In genomic region chr1:3314561-3315271, GRCh38 we compare ENCODE assay signal across 1 cellular context.
TF ChIP-seq lines count a peak whose summit lies in the region.

No MANE protein-coding gene starts in this region.

TF ChIP-seq in WTC11, 78 proteins besides CTCF, POLR2A, EP300 and RAD21 (continued from another document):
- no peak for TF ChIP-seq ZSCAN18 (CRISPR knock-in tag; IDR thresholded peaks at IDR 0.05)
- TF ChIP-seq ARID4B (CRISPR knock-in tag; IDR thresholded peaks at IDR 0.05; ENCODE audit: borderline replicate concordance), result no peak
- TF ChIP-seq NFE2L1 (CRISPR knock-in tag; IDR thresholded peaks at IDR 0.05), result no peak
- TF ChIP-seq ZBTB43 (CRISPR knock-in tag; IDR thresholded peaks at IDR 0.05), result no peak
- no peak for TF ChIP-seq TEAD1 (CRISPR knock-in tag; IDR thresholded peaks at IDR 0.05)
- no peak for TF ChIP-seq E2F4 (CRISPR knock-in tag; IDR thresholded peaks at IDR 0.05; ENCODE audit: borderline replicate concordance, low read depth)
- TF ChIP-seq NR1H2 (CRISPR knock-in tag; IDR thresholded peaks at IDR 0.05), result no peak
- TF ChIP-seq MLX (CRISPR knock-in tag; IDR thresholded peaks at IDR 0.05), result no peak
- TF ChIP-seq ZNF219 (CRISPR knock-in tag; IDR thresholded peaks at IDR 0.05; ENCODE audit: borderline replicate concordance), result no peak
- no peak for TF ChIP-seq TCF7 (CRISPR knock-in tag; IDR thresholded peaks at IDR 0.05; ENCODE audit: low read depth)
- TF ChIP-seq E2F1 (CRISPR knock-in tag; IDR thresholded peaks at IDR 0.05), result no peak
TF ChIP-seq in WTC11: peak in this region for 0.
